In genomic region chr14:38127356-38127755, GRCh38 we compare ENCODE assay signal across 23 cellular contexts.
"Had no signal": no experiment of that assay in that cellular context is flagged by ENCODE, and none has a peak within 500 bp of the region (broad histone marks: within the 10 kb centered on the region; RNA-seq: fewer than 3 reads in every experiment).

No MANE protein-coding gene starts in this region.

- H3K27ac Mint-ChIP-seq: activated CD8-positive, alpha-beta T cell treated with anti-CD3 and anti-CD28 coated beads, Interleukin-2, amount 10 ng/mL, durations not matched to agents 7 days and 5 days; activated naive CD4-positive, alpha-beta T cell treated with anti-CD3 and anti-CD28 coated beads, Interleukin-2, amount 50 U/mL, for 24 hours; activated T-helper 1 cell treated with anti-CD3 and anti-CD28 coated beads, Interleukin-12 subunit alpha, Interleukin-12 subunit beta, Interleukin-2, Interleukin-4 antibody, amounts not matched to agents 30 ng/mL and 10 ng/mL and 1 ng/mL, durations not matched to agents 14 hours and 24 hours and 36 hours; dendritic cell treated with granulocyte-macrophage colony-stimulating factor and Interleukin-4, amounts not matched to agents 40 ng/mL and 50 ng/mL, for 4 days; memory B cell; natural killer cell treated with Interleukin-12 subunit alpha and Interleukin-12 subunit beta and Interleukin-15 and Interleukin-18, amount 100 ng/mL, for 72 hours had no signal

- H3K27me3 ChIP-seq: body of pancreas, heart right ventricle, neutrophil, ovary, spleen, upper lobe of left lung had no signal

- H3K27ac ChIP-seq: body of pancreas, heart right ventricle, neutrophil, ovary, prostate gland, spleen, upper lobe of left lung, VCaP had no signal

- DNase-seq: activated CD4-positive, alpha-beta T cell treated with anti-CD3 and anti-CD28 coated beads, Interleukin-2, amount 50 U/mL, for 1 hour; activated CD8-positive, alpha-beta T cell treated with anti-CD3 and anti-CD28 coated beads, Interleukin-2, amount 10 ng/mL, durations not matched to agents 7 days and 5 days; activated gamma-delta T cell treated with Interleukin-2 at 50 U/mL for 16 hours; anterior cingulate cortex; body of pancreas; caudate nucleus; effector CD4-positive, alpha-beta T cell; erythroblast; heart right ventricle; left colon; ovary; spleen; stimulated activated CD4-positive, alpha-beta T cell treated with anti-CD3 and anti-CD28 coated beads, Interleukin-4, amount 100 ng/mL, for 24 hours; stimulated activated naive CD4-positive, alpha-beta T cell treated with Interleukin-2 at 50 U/mL for 16 hours; upper lobe of left lung had no signal

- H3K4me3 Mint-ChIP-seq: activated CD8-positive, alpha-beta T cell treated with anti-CD3 and anti-CD28 coated beads, Interleukin-2, amount 10 ng/mL, durations not matched to agents 7 days and 5 days; activated naive CD4-positive, alpha-beta T cell treated with anti-CD3 and anti-CD28 coated beads, Interleukin-2, amount 50 U/mL, for 24 hours; activated T-helper 1 cell treated with anti-CD3 and anti-CD28 coated beads, Interleukin-12 subunit alpha, Interleukin-12 subunit beta, Interleukin-2, Interleukin-4 antibody, amounts not matched to agents 30 ng/mL and 10 ng/mL and 1 ng/mL, durations not matched to agents 14 hours and 24 hours and 36 hours; dendritic cell treated with granulocyte-macrophage colony-stimulating factor and Interleukin-4, amounts not matched to agents 40 ng/mL and 50 ng/mL, for 4 days; memory B cell; natural killer cell treated with Interleukin-12 subunit alpha and Interleukin-12 subunit beta and Interleukin-15 and Interleukin-18, amount 100 ng/mL, for 72 hours had no signal

- H3K4me1 Mint-ChIP-seq: memory B cell had no signal

- H3K36me3 Mint-ChIP-seq: memory B cell had no signal

- H3K4me1 ChIP-seq: heart right ventricle, prostate gland, upper lobe of left lung had no signal

- H3K9me3 ChIP-seq: body of pancreas, neutrophil, ovary, prostate gland, spleen, upper lobe of left lung had no signal

- H3K9me3 Mint-ChIP-seq: activated naive CD4-positive, alpha-beta T cell treated with anti-CD3 and anti-CD28 coated beads, Interleukin-2, amount 50 U/mL, for 24 hours; activated T-helper 1 cell treated with anti-CD3 and anti-CD28 coated beads, Interleukin-12 subunit alpha, Interleukin-12 subunit beta, Interleukin-2, Interleukin-4 antibody, amounts not matched to agents 30 ng/mL and 10 ng/mL and 1 ng/mL, durations not matched to agents 14 hours and 24 hours and 36 hours; dendritic cell treated with granulocyte-macrophage colony-stimulating factor and Interleukin-4, amounts not matched to agents 40 ng/mL and 50 ng/mL, for 4 days; natural killer cell treated with Interleukin-12 subunit alpha and Interleukin-12 subunit beta and Interleukin-15 and Interleukin-18, amount 100 ng/mL, for 72 hours had no signal

- H3K27me3 Mint-ChIP-seq: activated naive CD4-positive, alpha-beta T cell treated with anti-CD3 and anti-CD28 coated beads, Interleukin-2, amount 50 U/mL, for 24 hours; dendritic cell treated with granulocyte-macrophage colony-stimulating factor and Interleukin-4, amounts not matched to agents 40 ng/mL and 50 ng/mL, for 4 days; memory B cell had no signal

- H3K36me3 ChIP-seq: heart right ventricle, neutrophil, ovary, prostate gland, spleen, upper lobe of left lung had no signal

- H3K4me3 ChIP-seq: body of pancreas, heart right ventricle, ovary, prostate gland, spleen, upper lobe of left lung had no signal
